ENCODE assay signal across 18 cellular contexts in genomic region chr4:168667936-168668335, GRCh38.
DNase-seq lines count a peak whose midpoint lies in the region; ATAC-seq and TF ChIP-seq lines count a peak whose summit lies in the region.
"Had no signal": no experiment of that assay in that cellular context is flagged by ENCODE, and none has a peak within 500 bp of the region (broad histone marks: within the 10 kb centered on the region; RNA-seq: fewer than 3 reads in every experiment).

No MANE protein-coding gene starts in this region.

- H3K27me3 Mint-ChIP-seq in osteocyte (ENCODE audit: unreplicated experiment) (no peaks in the 10 kb centered on the region), glutamatergic neuron (ENCODE audit: unreplicated experiment) (peaks cover 1% of the 10 kb centered on the region)

- H3K27ac ChIP-seq in cardiac muscle cell: peak overlapping the region; percentile 30
- H3K27ac ChIP-seq: BLaER1, GM23248 had no signal

- no peaks in the 10 kb centered on the region for H3K27me3 ChIP-seq in cardiac muscle cell
- H3K27me3 ChIP-seq: BLaER1 had no signal

- peaks cover 59% of the 10 kb centered on the region for H3K4me1 Mint-ChIP-seq in osteocyte (ENCODE audit: unreplicated experiment)
- peaks cover 6% of the 10 kb centered on the region for H3K4me1 Mint-ChIP-seq in glutamatergic neuron (ENCODE audit: low read depth, unreplicated experiment)

- H3K36me3 Mint-ChIP-seq in osteocyte (ENCODE audit: unreplicated experiment) (peaks cover 19% of the 10 kb centered on the region), glutamatergic neuron (ENCODE audit: unreplicated experiment) (no peaks in the 10 kb centered on the region)
- H3K36me3 Mint-ChIP-seq: CD8-positive, alpha-beta T cell had no signal

- H3K4me3 ChIP-seq in cardiac muscle cell: no peak overlapping the region
- H3K4me3 ChIP-seq: BLaER1, GM23248 had no signal

- no peaks in the 10 kb centered on the region for H3K9me3 Mint-ChIP-seq in osteocyte (ENCODE audit: unreplicated experiment)
- H3K9me3 Mint-ChIP-seq in glutamatergic neuron (ENCODE audit: unreplicated experiment): no peaks in the 10 kb centered on the region
- H3K9me3 Mint-ChIP-seq: CD8-positive, alpha-beta T cell had no signal

- H3K9me3 ChIP-seq in cardiac muscle cell (ENCODE audit: low read depth): no peaks in the 10 kb centered on the region
- H3K9me3 ChIP-seq: BLaER1 had no signal

- no peak for DNase-seq in cardiac muscle cell (ENCODE audit: low read depth in 1 of 2, low spot score in 1 of 2)
- no peak for DNase-seq in left cardiac atrium
- peak; percentile 59 to 75 for DNase-seq in dermis microvascular lymphatic vessel endothelial cell (ENCODE audit: low read depth in 2 of 2)
- no peak for DNase-seq in osteocyte (ENCODE audit: extremely low spot score, unreplicated experiment)
- DNase-seq in SKM-1 (lab: John Stamatoyannopoulos, UW; ENCODE audit: unreplicated experiment): no peak
- no peak for DNase-seq in glutamatergic neuron
- DNase-seq in dedifferentiated amniotic fluid mesenchymal stem cell (ENCODE audit: extremely low spot score): no peak
- DNase-seq: CD8-positive, alpha-beta T cell; GDM1; GM23248; KG1; NCI-H1048; NCI-H1436 treated with DMSO at 0.1 percent for 48 hours; NCI-H2029 treated with DMSO at 0.1 percent for 48 hours; NCI-H345; OCI-M1; SIG-M5 had no signal

- no peak overlapping the region for H3K4me3 Mint-ChIP-seq in osteocyte (ENCODE audit: unreplicated experiment)
- no peak overlapping the region for H3K4me3 Mint-ChIP-seq in glutamatergic neuron (ENCODE audit: unreplicated experiment)
- H3K4me3 Mint-ChIP-seq: CD8-positive, alpha-beta T cell had no signal

- intact Hi-C loops in left cardiac atrium (cut with DNase I): no loop called here

- no peak for ATAC-seq in left cardiac atrium
- ATAC-seq: CD8-positive, alpha-beta T cell had no signal

- peaks cover 17% of the 10 kb centered on the region for H3K36me3 ChIP-seq in cardiac muscle cell
- H3K36me3 ChIP-seq: BLaER1 had no signal

- H3K27ac Mint-ChIP-seq in osteocyte (ENCODE audit: unreplicated experiment): peak overlapping the region; percentile 83
- H3K27ac Mint-ChIP-seq in glutamatergic neuron (ENCODE audit: unreplicated experiment): no peak overlapping the region
- H3K27ac Mint-ChIP-seq: CD8-positive, alpha-beta T cell had no signal

- peaks cover 20% of the 10 kb centered on the region for H3K4me1 ChIP-seq in cardiac muscle cell (ENCODE audit: low read depth)
- H3K4me1 ChIP-seq: BLaER1 had no signal

- no peak for TF ChIP-seq CTCF in cardiac muscle cell (IDR thresholded peaks at IDR 0.05; ENCODE audit: low read depth, low read length)
- no peak for TF ChIP-seq CTCF in osteocyte (IDR thresholded peaks at IDR 0.05)
- TF ChIP-seq CTCF in glutamatergic neuron (IDR thresholded peaks at IDR 0.05; ENCODE audit: partially characterized antibody, unreplicated experiment): no peak

Comparison
In these comparisons a context has a peak if more than half of its experiments do, and no peak if none do; other contexts are left out.
1. DNase-seq: peak in dermis microvascular lymphatic vessel endothelial cell (2 of 2); none in cardiac muscle cell (0 of 2), left cardiac atrium (single experiment), osteocyte (single experiment), SKM-1 (single experiment), glutamatergic neuron (single experiment) and dedifferentiated amniotic fluid mesenchymal stem cell (single experiment).